ENCODE assay signal across 14 cellular contexts in genomic region chr7:150516956-150517355, GRCh38. TPM values are rescaled to one million over a fixed set of nuclear protein-coding genes. Genes with fewer than 3 reads are reported as not detected.
A peak's percentile ranks its signal among the peaks of the same experiment; 100 is the strongest.
DNase-seq lines count a peak whose midpoint lies in the region; ATAC-seq and TF ChIP-seq lines count a peak whose summit lies in the region.
"Had no signal": no experiment of that assay in that cellular context is flagged by ENCODE, and none has a peak within 500 bp of the region (broad histone marks: within the 10 kb centered on the region; RNA-seq: fewer than 3 reads in every experiment).

No MANE protein-coding gene starts in this region.

- peaks cover 58% of the 10 kb centered on the region for H3K4me1 Mint-ChIP-seq in activated naive CD8-positive, alpha-beta T cell (ENCODE audit: low read depth)
- H3K4me1 Mint-ChIP-seq: neural crest cell had no signal

- peaks cover 0 to 37% (median 2%) of the 10 kb centered on the region in 12 donors for H3K4me1 ChIP-seq in heart left ventricle
- H3K4me1 ChIP-seq in mononuclear cell (ENCODE audit: insufficient read depth, low read length): peaks cover 27% of the 10 kb centered on the region
- H3K4me1 ChIP-seq in upper lobe of right lung: peaks cover 5% of the 10 kb centered on the region
- H3K4me1 ChIP-seq: adrenal gland, foreskin keratinocyte had no signal

- no peaks in the 10 kb centered on the region for H3K27me3 ChIP-seq in heart left ventricle
- no peaks in the 10 kb centered on the region for H3K27me3 ChIP-seq in mononuclear cell (ENCODE audit: insufficient read depth, low read length)
- no peaks in the 10 kb centered on the region for H3K27me3 ChIP-seq in upper lobe of right lung
- H3K27me3 ChIP-seq: adrenal gland, foreskin keratinocyte had no signal

- H3K36me3 ChIP-seq in heart left ventricle: peaks cover 0 to 26% (median 10%) of the 10 kb centered on the region in 9 donors
- peaks cover 15% of the 10 kb centered on the region for H3K36me3 ChIP-seq in upper lobe of right lung
- H3K36me3 ChIP-seq: adrenal gland had no signal

- TF ChIP-seq CTCF in heart left ventricle (IDR thresholded peaks at IDR 0.05): no peak
- no peak for TF ChIP-seq CTCF in upper lobe of right lung (IDR thresholded peaks at IDR 0.05)

- peak overlapping the region; percentile 99 for H3K27ac Mint-ChIP-seq in activated naive CD8-positive, alpha-beta T cell
- H3K27ac Mint-ChIP-seq: GM23338 had no signal

- H3K27me3 Mint-ChIP-seq in activated naive CD8-positive, alpha-beta T cell: no peaks in the 10 kb centered on the region

- no peaks in the 10 kb centered on the region for H3K9me3 Mint-ChIP-seq in activated naive CD8-positive, alpha-beta T cell (ENCODE audit: low read depth)
- H3K9me3 Mint-ChIP-seq: neural crest cell had no signal

- H3K27ac ChIP-seq in heart left ventricle: peak overlapping the region; percentile 66 to 92 (median 85)
- H3K27ac ChIP-seq in upper lobe of right lung: peak overlapping the region; percentile 88
- H3K27ac ChIP-seq: foreskin keratinocyte had no signal

- ATAC-seq in heart left ventricle: no peak
- no peak for ATAC-seq in Right ventricle myocardium superior (ENCODE audit: poor library complexity)
- no peak for ATAC-seq in upper lobe of right lung
- no peak for ATAC-seq in HG03095 (IDR thresholded peaks at IDR 0.05; ENCODE audit: unreplicated experiment)
- ATAC-seq: foreskin keratinocyte, GM23338 had no signal

- H3K4me3 Mint-ChIP-seq in activated naive CD8-positive, alpha-beta T cell: peak overlapping the region; percentile 99
- H3K4me3 Mint-ChIP-seq: GM23338, neural crest cell had no signal

- H3K4me3 ChIP-seq in heart left ventricle (peak overlapping the region in 11 of 12 donors; percentile 46 to 69 (median 62)), mononuclear cell (ENCODE audit: low read length) (peak overlapping the region; percentile 74), upper lobe of right lung (peak overlapping the region; percentile 61)
- H3K4me3 ChIP-seq: GM23338 had no signal

- intact Hi-C loops in heart left ventricle (cut with DNase I): loop anchor here in 4 of 10 donors (2.0 to 5.0 kb wide), 8 partner anchors 35 to 235 kb away; partner anchors contain the start of genes GIMAP6 (in 3 of the 4), GIMAP8 (in 2 of the 4), GIMAP4 (in 1 of the 4) and GIMAP5 (in 1 of the 4)
- intact Hi-C loops in Right ventricle myocardium superior (cut with DNase I): no loop called here
- intact Hi-C loops in upper lobe of right lung (cut with DNase I): loop anchor here (10.0 kb wide), 1 partner anchor 52 kb away; no protein-coding TSS in a partner anchor

- TF ChIP-seq POLR2A in heart left ventricle (IDR thresholded peaks at IDR 0.05): no peak

- DNase-seq in heart left ventricle (no peak), Right ventricle myocardium superior (no peak), upper lobe of right lung (no peak), mucosa of gallbladder (ENCODE audit: low spot score) (no peak), H4 (ENCODE audit: low spot score) (no peak)
- DNase-seq: adrenal gland, foreskin keratinocyte had no signal

- H3K9me3 ChIP-seq in heart left ventricle: no peaks in the 10 kb centered on the region
- no peaks in the 10 kb centered on the region for H3K9me3 ChIP-seq in mononuclear cell (ENCODE audit: low read depth, low read length)
- no peaks in the 10 kb centered on the region for H3K9me3 ChIP-seq in upper lobe of right lung
- H3K9me3 ChIP-seq: adrenal gland had no signal

- H3K36me3 Mint-ChIP-seq in activated naive CD8-positive, alpha-beta T cell: peaks cover 12% of the 10 kb centered on the region

RNA-seq across cellular contexts. Expression of gene GIMAP7, which starts 2.3 kb away (rescaled TPM):
- 10 to 100 TPM; 14.4 to 46.8 (median 18.9) TPM for total RNA-seq in heart left ventricle
- 10 to 100 TPM; 34.6 to 48.0 TPM for polyA plus RNA-seq in heart left ventricle
- total RNA-seq in Right ventricle myocardium superior: 22.2 TPM
- total RNA-seq in mononuclear cell: 44.2 TPM
- total RNA-seq in upper lobe of right lung: 47.0 TPM
- 16.9 TPM for total RNA-seq in mucosa of gallbladder
- not detected in 2 replicates for total RNA-seq in H4 (2014; rRNA removed; shearing (Covaris generic))
- total RNA-seq: foreskin keratinocyte, GM23338, kidney epithelial cell, M059J, neural crest cell had no signal
- polyA plus RNA-seq: foreskin keratinocyte, GM23338 had no signal

RNA-seq across cellular contexts. Expression of gene GIMAP4, which starts 50.2 kb away (rescaled TPM):
- 10 to 100 TPM; 25.1 to 80.2 (median 35.2) TPM for total RNA-seq in heart left ventricle
- 10 to 100 TPM; 32.8 to 35.5 TPM for polyA plus RNA-seq in heart left ventricle
- 34.7 TPM for total RNA-seq in Right ventricle myocardium superior
- total RNA-seq in mononuclear cell: 47.9 TPM
- total RNA-seq in upper lobe of right lung: 83.3 TPM
- total RNA-seq in mucosa of gallbladder: 39.9 TPM
- 0.12 TPM in 1 of 2 replicates, not detected in the other for total RNA-seq in H4 (2014; rRNA removed; shearing (Covaris generic))
- total RNA-seq: foreskin keratinocyte, GM23338, M059J, neural crest cell had no signal
- polyA plus RNA-seq: foreskin keratinocyte, GM23338 had no signal

Comparison
In these comparisons a context has a peak if more than half of its experiments do, and no peak if none do; other contexts are left out.
1. RNA of gene GIMAP7, which starts 2.3 kb away (total RNA-seq): 47.0 TPM in upper lobe of right lung (single experiment), 44.2 TPM in mononuclear cell (single experiment), 22.2 TPM in Right ventricle myocardium superior (single experiment), 14.4 to 46.8 TPM in heart left ventricle and 16.9 TPM in mucosa of gallbladder (single experiment); not detected in H4; every median in the first group is over 10 times any median in the second.
2. RNA of gene GIMAP4, which starts 50.2 kb away (total RNA-seq): 83.3 TPM in upper lobe of right lung (single experiment), 47.9 TPM in mononuclear cell (single experiment), 39.9 TPM in mucosa of gallbladder (single experiment), 25.1 to 80.2 TPM in heart left ventricle and 34.7 TPM in Right ventricle myocardium superior (single experiment); 0.12 TPM in H4; every median in the first group is over 10 times any median in the second.
3. Peak in every context shown above with its lines, with median percentiles within 50 percentile points of each other: H3K4me3 ChIP-seq.